Comparison of ENCODE assay signal across 15 cellular contexts in the genomic region with DNA sequence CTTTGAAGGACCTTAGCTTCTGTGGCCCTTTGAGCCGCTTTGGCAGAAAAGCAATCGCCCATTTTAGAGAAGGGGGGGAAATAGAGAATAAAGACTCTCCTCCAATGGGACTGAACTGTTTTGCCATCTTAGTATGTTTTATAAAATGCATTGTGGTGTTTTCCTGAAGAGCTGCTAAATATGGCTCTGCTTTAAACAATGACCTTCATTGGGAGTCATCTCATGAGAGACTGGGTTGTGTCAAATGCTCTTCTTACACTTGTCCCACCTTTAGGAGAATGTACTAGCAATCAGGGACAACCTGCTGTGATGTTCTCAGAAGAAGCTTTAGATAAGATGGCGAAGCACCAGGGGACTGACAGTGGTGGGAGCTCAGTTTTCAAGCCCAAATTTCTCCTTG.
A peak's percentile ranks its signal among the peaks of the same experiment; 100 is the strongest.
DNase-seq lines count a peak whose midpoint lies in the region; ATAC-seq, FAIRE-seq and TF ChIP-seq lines count a peak whose summit lies in the region.
"Had no signal": no experiment of that assay in that cellular context is flagged by ENCODE, and none has a peak within 500 bp of the region (broad histone marks: within the 10 kb centered on the region; RNA-seq: fewer than 3 reads in every experiment).

No MANE protein-coding gene starts in this region.

- intact Hi-C loops in MCF 10A (cut with micrococcal nuclease): no loop called here
- intact Hi-C loops in breast epithelium (cut with DNase I; ENCODE audit: low total_unique reads): no loop called here
- intact Hi-C loops in lower lobe of right lung (cut with DNase I): no loop called here
- intact Hi-C loops in left lung (cut with DNase I): no loop called here

- POLR2A ChIA-PET in MCF 10A (lab: Yijun Ruan, JAX): interaction anchor here (0.7 kb wide), 1 partner anchor 314 kb away, joined by 3 read pairs; no protein-coding TSS in a partner anchor

- DNase-seq in MCF 10A (ENCODE audit: unreplicated experiment): no peak
- DNase-seq in breast epithelium (ENCODE audit: low spot score in 2 of 2): no peak
- no peak for DNase-seq in astrocyte (ENCODE audit: low read depth)
- no peak for DNase-seq in lower lobe of right lung
- DNase-seq in type B pancreatic cell (ENCODE audit: extremely low spot score, unreplicated experiment): no peak
- no peak for DNase-seq in left lung
- no peak for DNase-seq in NCI-H2227 treated with DMSO at 0.1 percent for 48 hours (lab: John Stamatoyannopoulos, UW)
- no peak for DNase-seq in immature natural killer cell
- DNase-seq: ACHN; activated CD8-positive, alpha-beta memory T cell treated with anti-CD3 and anti-CD28 coated beads, Interleukin-2, amount 50 U/mL, for 4 hours; heart right ventricle; WERI-Rb-1 had no signal

- TF ChIP-seq POLR2A in breast epithelium (IDR thresholded peaks at IDR 0.05): no peak

- ATAC-seq in lower lobe of right lung (no peak), left lung (no peak)
- ATAC-seq: heart right ventricle had no signal

- no peak for FAIRE-seq in astrocyte (lab: Jason Lieb, UNC)
- FAIRE-seq: D721Med, small intestine had no signal

- H2AFZ ChIP-seq in astrocyte (ENCODE audit: low read depth, low read length): peak overlapping the region; percentile 69

- H3K4me1 Mint-ChIP-seq in MCF 10A (ENCODE audit: insufficient read depth, unreplicated experiment) (peaks cover 12% of the 10 kb centered on the region), astrocyte (ENCODE audit: low read depth, unreplicated experiment) (peaks cover 3% of the 10 kb centered on the region), type B pancreatic cell (ENCODE audit: unreplicated experiment) (peaks cover 5% of the 10 kb centered on the region), immature natural killer cell (peaks cover 0 to 6% of the 10 kb centered on the region in 2 donors)

- no peaks in the 10 kb centered on the region for H3K4me1 ChIP-seq in breast epithelium
- peaks cover 17% of the 10 kb centered on the region for H3K4me1 ChIP-seq in astrocyte (ENCODE audit: insufficient read depth, low read length)
- peaks cover 5% of the 10 kb centered on the region for H3K4me1 ChIP-seq in lower lobe of right lung
- peaks cover 0 to 4% of the 10 kb centered on the region in 2 donors for H3K4me1 ChIP-seq in left lung

- H3K27me3 ChIP-seq in breast epithelium (no peaks in the 10 kb centered on the region), astrocyte (ENCODE audit: insufficient read depth, low read length) (no peaks in the 10 kb centered on the region), lower lobe of right lung (ENCODE audit: low read depth) (no peaks in the 10 kb centered on the region), left lung (peaks cover 0 to 12% of the 10 kb centered on the region in 2 donors)

- H3K79me2 ChIP-seq in astrocyte (ENCODE audit: insufficient read depth, low read length): no peaks in the 10 kb centered on the region

- H3K36me3 ChIP-seq in breast epithelium (no peaks in the 10 kb centered on the region), astrocyte (ENCODE audit: insufficient read depth, low read length) (no peaks in the 10 kb centered on the region), lower lobe of right lung (no peaks in the 10 kb centered on the region), left lung (no peaks in the 10 kb centered on the region)
- H3K36me3 ChIP-seq: esophagus muscularis mucosa, heart right ventricle, WERI-Rb-1 had no signal

- H3K4me3 ChIP-seq in breast epithelium (no peak overlapping the region), astrocyte (ENCODE audit: insufficient read depth, low read depth, low read length) (peak overlapping the region; percentile 53), lower lobe of right lung (peak overlapping the region; percentile 35), left lung (no peak overlapping the region)

- TF ChIP-seq CTCF in MCF 10A (IDR thresholded peaks at IDR 0.05; ENCODE audit: unreplicated experiment) (no peak), breast epithelium (IDR thresholded peaks at IDR 0.05) (no peak), astrocyte (IDR thresholded peaks at IDR 0.05; ENCODE audit: insufficient read depth, low read depth, low read length) (no peak), lower lobe of right lung (IDR thresholded peaks at IDR 0.05) (no peak), type B pancreatic cell (conservative IDR thresholded peaks at IDR 0.05) (no peak), left lung (IDR thresholded peaks at IDR 0.05) (no peak)

- H3K27ac ChIP-seq in breast epithelium (no peak overlapping the region), astrocyte (ENCODE audit: low read depth, low read length) (no peak overlapping the region), lower lobe of right lung (no peak overlapping the region), left lung (no peak overlapping the region)
- H3K27ac ChIP-seq: esophagus muscularis mucosa, heart right ventricle, WERI-Rb-1 had no signal

- H3K36me3 Mint-ChIP-seq in MCF 10A (ENCODE audit: insufficient read depth, unreplicated experiment) (no peaks in the 10 kb centered on the region), astrocyte (ENCODE audit: low read depth, unreplicated experiment) (no peaks in the 10 kb centered on the region), type B pancreatic cell (no peaks in the 10 kb centered on the region), immature natural killer cell (no peaks in the 10 kb centered on the region)

- CTCF ChIA-PET in MCF 10A (lab: Yijun Ruan, JAX): interaction anchor here (0.6 to 2.3 kb wide), 6 partner anchors 9 to 438 kb away, joined by 3 to 7 read pairs (median 4); no protein-coding TSS in a partner anchor

- H3K4me3 Mint-ChIP-seq in MCF 10A (ENCODE audit: unreplicated experiment) (peak overlapping the region; percentile 53), astrocyte (ENCODE audit: unreplicated experiment) (no peak overlapping the region), type B pancreatic cell (peak overlapping the region; percentile 81), immature natural killer cell (no peak overlapping the region)

- no TSS peak for BruUV-seq in MCF 10A (replicated peaks; lab: Mats Ljungman, UMichigan)

- H3K9me3 Mint-ChIP-seq in MCF 10A (ENCODE audit: unreplicated experiment): no peaks in the 10 kb centered on the region
- peaks cover 3% of the 10 kb centered on the region for H3K9me3 Mint-ChIP-seq in astrocyte (ENCODE audit: unreplicated experiment)
- no peaks in the 10 kb centered on the region for H3K9me3 Mint-ChIP-seq in type B pancreatic cell
- H3K9me3 Mint-ChIP-seq in immature natural killer cell: peaks cover 0 to 2% (median 0%) of the 10 kb centered on the region in 6 donors

- no peak overlapping the region for H3K27ac Mint-ChIP-seq in MCF 10A (ENCODE audit: low read depth, unreplicated experiment)
- no peak overlapping the region for H3K27ac Mint-ChIP-seq in astrocyte (ENCODE audit: unreplicated experiment)
- no peak overlapping the region for H3K27ac Mint-ChIP-seq in type B pancreatic cell
- H3K27ac Mint-ChIP-seq in immature natural killer cell: no peak overlapping the region

- H4K20me1 ChIP-seq in astrocyte (ENCODE audit: insufficient read depth, low read length): no peaks in the 10 kb centered on the region

- H3K4me2 ChIP-seq in astrocyte (ENCODE audit: low read length): peak overlapping the region; percentile 91

- H3K27me3 Mint-ChIP-seq in MCF 10A (ENCODE audit: insufficient read depth, unreplicated experiment) (peaks cover 37% of the 10 kb centered on the region), astrocyte (ENCODE audit: low read depth, unreplicated experiment) (no peaks in the 10 kb centered on the region), type B pancreatic cell (peaks cover 22% of the 10 kb centered on the region), immature natural killer cell (ENCODE audit: low read depth in 3 of 3) (peaks cover 3 to 12% (median 8%) of the 10 kb centered on the region in 3 donors)

- no peaks in the 10 kb centered on the region for H3K9me3 ChIP-seq in breast epithelium
- no peaks in the 10 kb centered on the region for H3K9me3 ChIP-seq in astrocyte (ENCODE audit: insufficient read depth, low read depth, low read length)
- H3K9me3 ChIP-seq in lower lobe of right lung: no peaks in the 10 kb centered on the region
- no peaks in the 10 kb centered on the region for H3K9me3 ChIP-seq in left lung
- H3K9me3 ChIP-seq: esophagus muscularis mucosa, heart right ventricle had no signal

- H3K9ac ChIP-seq in astrocyte (ENCODE audit: low read length): peak overlapping the region; percentile 61

Comparison
In these comparisons a context has a peak if more than half of its experiments do, and no peak if none do; other contexts are left out.
1. H3K4me3 Mint-ChIP-seq: peak in MCF 10A (single experiment) and type B pancreatic cell (single experiment); none in astrocyte (single experiment) and immature natural killer cell (0 of 5).
2. H3K4me3 ChIP-seq: peak in astrocyte (single experiment) and lower lobe of right lung (single experiment); none in breast epithelium (0 of 3) and left lung (0 of 2).